In genomic region chr3:184299488-184300376, GRCh38 we compare ENCODE assay signal across 8 cellular contexts. TPM values are rescaled to one million over a fixed set of nuclear protein-coding genes. Genes with fewer than 3 reads are reported as not detected.
DNase-seq lines count a peak whose midpoint lies in the region; ATAC-seq and TF ChIP-seq lines count a peak whose summit lies in the region.

No MANE protein-coding gene starts in this region.

- H3K4me3 ChIP-seq in SK-N-SH (ENCODE audit: low read depth in 2 of 2, low read length in 1 of 2) (peak overlapping the region; percentile 94 to 96), esophagus muscularis mucosa (peak overlapping the region; percentile 81 to 90 (median 83)), prostate gland (peak overlapping the region; percentile 54 to 89)

- TF ChIP-seq EP300 in SK-N-SH (IDR thresholded peaks at IDR 0.05; ENCODE audit: borderline replicate concordance in 1 of 2, low read depth in 1 of 2, low read length in 1 of 2) (no peak), esophagus muscularis mucosa (IDR thresholded peaks at IDR 0.05) (no peak)

- POLR2A ChIA-PET in SK-N-SH (lab: Yijun Ruan, JAX) = no interaction called here

- H2AFZ ChIP-seq in SK-N-SH (ENCODE audit: low read depth) = no peak overlapping the region

- H4K20me1 ChIP-seq in SK-N-SH (ENCODE audit: insufficient read depth) = peaks cover 23% of the 10 kb centered on the region

- peaks cover 9 to 10% of the 10 kb centered on the region in 2 experiments; a peak in 3 of 4 replicates for H3K4me1 ChIP-seq in SK-N-SH (ENCODE audit: control insufficient read depth in 1 of 2, insufficient read depth in 2 of 2, low read depth in 1 of 2, low read length in 1 of 2)
- peaks cover 14 to 37% (median 23%) of the 10 kb centered on the region in 4 donors for H3K4me1 ChIP-seq in esophagus muscularis mucosa
- peaks cover 5% of the 10 kb centered on the region for H3K4me1 ChIP-seq in prostate gland (replicated peaks)

- H3K36me3 Mint-ChIP-seq in T-helper 2 cell treated with Interferon-gamma antibody and Interleukin-4, amounts not matched to agents 5 μg/mL and 100 μg/mL, for 36 hours (ENCODE audit: low read depth) = peaks cover 51% of the 10 kb centered on the region

- no peak for TF ChIP-seq POLR2A in esophagus muscularis mucosa (IDR thresholded peaks at IDR 0.05; ENCODE audit: low read depth)
- TF ChIP-seq POLR2A in prostate gland (IDR thresholded peaks at IDR 0.05) = no peak

- H3K27me3 Mint-ChIP-seq in T-helper 2 cell treated with Interferon-gamma antibody and Interleukin-4, amounts not matched to agents 5 μg/mL and 100 μg/mL, for 36 hours (ENCODE audit: low read depth) = peaks cover 1% of the 10 kb centered on the region

- peaks cover 57% of the 10 kb centered on the region for H3K79me2 ChIP-seq in SK-N-SH (ENCODE audit: insufficient read depth)

- intact Hi-C loops in esophagus muscularis mucosa (cut with DNase I) = loop anchor here (5.0 kb wide), 2 partner anchors 43 to 112 kb away; partner anchors contain the start of gene ABCF3
- intact Hi-C loops in prostate gland (cut with DNase I) = loop anchor here (2.0 to 5.0 kb wide), 3 partner anchors 15 to 127 kb away; partner anchors contain the start of genes AP2M1, CLCN2, EIF4G1 and POLR2H

- H3K9me3 Mint-ChIP-seq in T-helper 2 cell treated with Interferon-gamma antibody and Interleukin-4, amounts not matched to agents 5 μg/mL and 100 μg/mL, for 36 hours = no peaks in the 10 kb centered on the region

- no peak for ATAC-seq in HG02981 (IDR thresholded peaks at IDR 0.05; ENCODE audit: unreplicated experiment)

- H3F3A ChIP-seq in SK-N-SH (replicated peaks; ENCODE audit: insufficient read depth) = peaks cover 22% of the 10 kb centered on the region

- H3K9ac ChIP-seq in SK-N-SH = peak overlapping the region; percentile 94

- H3K36me3 ChIP-seq in SK-N-SH (replicated peaks in 1 of 2; ENCODE audit: control insufficient read depth in 1 of 2, insufficient read depth in 2 of 2, low read length in 1 of 2) (peaks cover 43 to 46% of the 10 kb centered on the region in 2 experiments), esophagus muscularis mucosa (peaks cover 34 to 47% (median 45%) of the 10 kb centered on the region in 4 donors), prostate gland (peaks cover 11 to 21% of the 10 kb centered on the region in 2 donors)

- H3K27me3 ChIP-seq in SK-N-SH (ENCODE audit: insufficient read depth) (no peaks in the 10 kb centered on the region), esophagus muscularis mucosa (no peaks in the 10 kb centered on the region), prostate gland (replicated peaks; ENCODE audit: insufficient read depth) (no peaks in the 10 kb centered on the region)

- peak overlapping the region; percentile 89 for H3K27ac Mint-ChIP-seq in T-helper 2 cell treated with Interferon-gamma antibody and Interleukin-4, amounts not matched to agents 5 μg/mL and 100 μg/mL, for 36 hours

- H3K27ac ChIP-seq in SK-N-SH (ENCODE audit: low read depth in 2 of 2, low read length in 1 of 2) (peak overlapping the region; percentile 78 to 87), esophagus muscularis mucosa (replicated peaks in 1 of 4) (peak overlapping the region; percentile 78 to 88 (median 82)), prostate gland (peak overlapping the region; percentile 48 to 78)

- TF ChIP-seq RAD21 in SK-N-SH (IDR thresholded peaks at IDR 0.05; ENCODE audit: low read length) = no peak

- no peak for DNase-seq in T-helper 2 cell treated with Interferon-gamma antibody and Interleukin-4, amounts not matched to agents 5 μg/mL and 100 μg/mL, for 36 hours (ENCODE audit: low spot score)
- DNase-seq in T-helper 2 cell (no peak), SK-N-SH (no peak), esophagus muscularis mucosa (ENCODE audit: extremely low spot score) (no peak), prostate gland (ENCODE audit: low spot score) (no peak), NCI-H2171 (lab: John Stamatoyannopoulos, UW) (no peak), NCI-H345 treated with DMSO at 0.1 percent for 48 hours (lab: John Stamatoyannopoulos, UW; ENCODE audit: unreplicated experiment) (no peak)

- CTCF ChIA-PET in SK-N-SH (lab: Yijun Ruan, JAX) = interaction anchor here (1.0 to 1.4 kb wide), 3 partner anchors 10 to 54 kb away, joined by 3 to 4 read pairs (median 3); partner anchors contain the start of gene EEF1AKMT4

- 16% methylated on average over 23 of the region's 29 CpGs for WGBS in SK-N-SH (ENCODE audit: low lambda C conversion rate)
- 18% methylated on average over 28 of the region's 29 CpGs for WGBS in esophagus muscularis mucosa
- 17% methylated on average over 27 of the region's 29 CpGs for WGBS in prostate gland

- H3K9me3 ChIP-seq in SK-N-SH (no peaks in the 10 kb centered on the region), esophagus muscularis mucosa (no peaks in the 10 kb centered on the region), prostate gland (no peaks in the 10 kb centered on the region)

- peak overlapping the region; percentile 87 for H3K4me2 ChIP-seq in SK-N-SH

- H3K4me1 Mint-ChIP-seq in T-helper 2 cell treated with Interferon-gamma antibody and Interleukin-4, amounts not matched to agents 5 μg/mL and 100 μg/mL, for 36 hours (ENCODE audit: low read depth) = peaks cover 26% of the 10 kb centered on the region

- TF ChIP-seq CTCF in SK-N-SH (IDR thresholded peaks at IDR 0.05) = no peak
- no peak for TF ChIP-seq CTCF in esophagus muscularis mucosa (IDR thresholded peaks at IDR 0.05)
- no peak for TF ChIP-seq CTCF in prostate gland (IDR thresholded peaks at IDR 0.05)

- H3K4me3 Mint-ChIP-seq in T-helper 2 cell treated with Interferon-gamma antibody and Interleukin-4, amounts not matched to agents 5 μg/mL and 100 μg/mL, for 36 hours = peak overlapping the region; percentile 90

- H3K9me2 ChIP-seq in SK-N-SH = no peaks in the 10 kb centered on the region

TF ChIP-seq in SK-N-SH, 30 proteins besides CTCF, POLR2A, EP300 and RAD21:
- TF ChIP-seq FOSL2 (IDR thresholded peaks at IDR 0.05; ENCODE audit: borderline replicate concordance, low read depth) = peak; percentile 1; the same call in 1 of the 2 replicates
- TF ChIP-seq RCOR1 (IDR thresholded peaks at IDR 0.05; ENCODE audit: low read length) = no peak

RNA-seq across cellular contexts. Expression of gene PSMD2, which starts 0.7 kb away (rescaled TPM):
- 328 and 382 TPM in 2 replicates for polyA plus RNA-seq in SK-N-SH (2012; rRNA removed)
- 208 and 302 TPM in 2 replicates for polyA plus RNA-seq in SK-N-SH (2012; cell fraction: cytosol; rRNA removed)
- 224 and 445 TPM in 2 replicates for polyA plus RNA-seq in SK-N-SH (2012; cell fraction: nucleus; rRNA removed)
- total RNA-seq in esophagus muscularis mucosa = 100 to 1,000 TPM; 252 to 356 (median 274) TPM
- total RNA-seq in prostate gland = 100 to 1,000 TPM; 230 to 272 TPM

RNA-seq across cellular contexts. Expression of gene EIF4G1, which starts 14.7 kb away (rescaled TPM):
- 207 and 262 TPM in 2 replicates for polyA plus RNA-seq in SK-N-SH (2012; rRNA removed)
- 144 and 191 TPM in 2 replicates for polyA plus RNA-seq in SK-N-SH (2012; cell fraction: cytosol; rRNA removed)
- polyA plus RNA-seq in SK-N-SH (2012; cell fraction: nucleus; rRNA removed) = 356 and 392 TPM in 2 replicates
- total RNA-seq in esophagus muscularis mucosa = 100 to 1,000 TPM; 291 to 418 (median 360) TPM
- total RNA-seq in prostate gland = 100 to 1,000 TPM; 331 to 370 TPM

RNA-seq across cellular contexts. Expression of gene ECE2, which starts 23.9 kb away (rescaled TPM):
- 0.03 and 0.16 TPM in 2 replicates for polyA plus RNA-seq in SK-N-SH (2012; rRNA removed)
- polyA plus RNA-seq in SK-N-SH (2012; cell fraction: cytosol; rRNA removed) = 0.03 TPM in 1 of 2 replicates, not detected in the other
- polyA plus RNA-seq in SK-N-SH (2012; cell fraction: nucleus; rRNA removed) = 0.11 and 0.18 TPM in 2 replicates
- total RNA-seq in esophagus muscularis mucosa = under 1 TPM; 0.42 to 0.69 (median 0.56) TPM
- under 1 TPM in 1 of 2 donors, not detected in 1; 0.57 TPM for total RNA-seq in prostate gland

RNA-seq across cellular contexts. Expression of gene FAM131A, which starts 37.7 kb away (rescaled TPM):
- polyA plus RNA-seq in SK-N-SH (2012; rRNA removed) = 31.6 and 34.2 TPM in 2 replicates
- polyA plus RNA-seq in SK-N-SH (2012; cell fraction: cytosol; rRNA removed) = 17.5 and 27.0 TPM in 2 replicates
- polyA plus RNA-seq in SK-N-SH (2012; cell fraction: nucleus; rRNA removed) = 56.4 and 63.9 TPM in 2 replicates
- 10 to 100 TPM; 40.3 to 71.0 (median 59.9) TPM for total RNA-seq in esophagus muscularis mucosa
- 10 to 100 TPM; 22.0 to 71.0 TPM for total RNA-seq in prostate gland

RNA-seq across cellular contexts. Expression of gene CAMK2N2, which starts 38.4 kb away (rescaled TPM):
- polyA plus RNA-seq in SK-N-SH (2012; rRNA removed) = 0.89 and 2.2 TPM in 2 replicates
- 1.7 and 2.4 TPM in 2 replicates for polyA plus RNA-seq in SK-N-SH (2012; cell fraction: cytosol; rRNA removed)
- polyA plus RNA-seq in SK-N-SH (2012; cell fraction: nucleus; rRNA removed) = 1.2 and 1.8 TPM in 2 replicates
- total RNA-seq in esophagus muscularis mucosa = not detected
- total RNA-seq in prostate gland = under 1 TPM in 1 of 2 donors, not detected in 1; 0.82 TPM
